In the genomic region with DNA sequence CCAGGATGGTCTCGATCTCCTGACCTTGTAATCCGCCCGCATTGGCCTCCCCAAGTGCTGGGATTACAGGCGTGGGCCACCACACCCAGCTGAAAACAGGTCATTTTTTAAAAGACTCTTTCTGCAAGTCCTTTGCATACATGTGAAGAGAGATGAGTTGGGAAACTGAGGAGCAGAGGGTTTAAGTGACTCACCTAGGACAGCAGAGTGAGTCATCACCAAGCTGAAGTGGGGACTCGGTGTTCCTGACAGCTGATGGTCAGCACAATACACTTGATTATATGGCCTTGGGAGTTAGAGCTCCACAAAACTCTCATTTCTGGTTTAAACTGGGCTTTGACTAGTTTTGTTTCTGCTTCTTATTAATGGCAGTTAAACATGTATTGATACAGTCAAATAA, we compare ENCODE assay signal across 13 cellular contexts. TPM values are rescaled to one million over a fixed set of nuclear protein-coding genes. Genes with fewer than 3 reads are reported as not detected.
DNase-seq lines count a peak whose midpoint lies in the region; ATAC-seq, FAIRE-seq and TF ChIP-seq lines count a peak whose summit lies in the region.
"Had no signal": no experiment of that assay in that cellular context is flagged by ENCODE, and none has a peak within 500 bp of the region (broad histone marks: within the 10 kb centered on the region; RNA-seq: fewer than 3 reads in every experiment).

No MANE protein-coding gene starts in this region.

- no peak for TF ChIP-seq EP300 in A549 (IDR thresholded peaks at IDR 0.05)

- peak overlapping the region; percentile 70 for H3K27ac Mint-ChIP-seq in chondrocyte (ENCODE audit: unreplicated experiment)
- H3K27ac Mint-ChIP-seq: activated naive CD8-positive, alpha-beta T cell treated with anti-CD3 and anti-CD28 coated beads, Interleukin-2, amount 10 ng/mL, durations not matched to agents 7 days and 5 days had no signal

- H2BK120ac ChIP-seq in mesendoderm (ENCODE audit: low read depth, low read length), result no peak overlapping the region

- H3K27me3 Mint-ChIP-seq in chondrocyte (ENCODE audit: low read depth), result no peaks in the 10 kb centered on the region
- H3K27me3 Mint-ChIP-seq in activated T-cell treated with anti-CD3 and anti-CD28 coated beads, Interleukin-2, amount 50 U/mL, for 4 hours (ENCODE audit: low read depth), result no peaks in the 10 kb centered on the region
- H3K27me3 Mint-ChIP-seq: activated naive CD8-positive, alpha-beta T cell treated with anti-CD3 and anti-CD28 coated beads, Interleukin-2, amount 10 ng/mL, durations not matched to agents 7 days and 5 days had no signal

- no peak for TF ChIP-seq RAD21 in A549 (conservative IDR thresholded peaks at IDR 0.05 in 1 of 2, IDR thresholded peaks at IDR 0.05 in 1 of 2)

- no peak overlapping the region for H3K4me3 ChIP-seq in A549
- no peak overlapping the region for H3K4me3 ChIP-seq in mesendoderm (ENCODE audit: low read length)
- H3K4me3 ChIP-seq: testis had no signal

- H3K4me2 ChIP-seq in A549 (no peak overlapping the region), mesendoderm (ENCODE audit: low read length) (no peak overlapping the region)

- H3K36me3 ChIP-seq in mesendoderm (ENCODE audit: control insufficient read depth, insufficient read depth, low read length), result no peaks in the 10 kb centered on the region

- H4K5ac ChIP-seq in mesendoderm (ENCODE audit: low read length), result no peak overlapping the region

- H2BK15ac ChIP-seq in mesendoderm (replicated peaks; ENCODE audit: low read depth), result no peak overlapping the region

- peaks cover 30% of the 10 kb centered on the region for H3K4me1 Mint-ChIP-seq in chondrocyte (ENCODE audit: low read depth)
- peaks cover 9% of the 10 kb centered on the region for H3K4me1 Mint-ChIP-seq in activated T-cell treated with anti-CD3 and anti-CD28 coated beads, Interleukin-2, amount 50 U/mL, for 4 hours (ENCODE audit: low read depth)
- H3K4me1 Mint-ChIP-seq: activated naive CD8-positive, alpha-beta T cell treated with anti-CD3 and anti-CD28 coated beads, Interleukin-2, amount 10 ng/mL, durations not matched to agents 7 days and 5 days had no signal

- H3K23ac ChIP-seq in mesendoderm (ENCODE audit: low read length), result no peak overlapping the region

- no peak overlapping the region for H3K9ac ChIP-seq in mesendoderm (ENCODE audit: low read length)

- no peak overlapping the region for H3K18ac ChIP-seq in mesendoderm (ENCODE audit: low read length)

- H3K4me1 ChIP-seq in A549 (peaks cover 16% of the 10 kb centered on the region; the same call in 2 of the 3 replicates), mesendoderm (ENCODE audit: control insufficient read depth, low read depth, low read length) (peaks cover 2% of the 10 kb centered on the region)

- TF ChIP-seq POLR2A in A549 (IDR thresholded peaks at IDR 0.05; ENCODE audit: low read length), result no peak

- WGBS in A549 (ENCODE audit: missing lambda C conversion rate), result 77% methylated on average over 5 of the region's 5 CpGs
- WGBS in mesendoderm (ENCODE audit: extremely low coverage, insufficient coverage, low lambda C conversion rate), result no CpG with 5 or more reads among the region's 5 CpGs

- no peaks in the 10 kb centered on the region for H3K79me1 ChIP-seq in mesendoderm (ENCODE audit: low read length)

- POLR2A ChIA-PET in A549 (lab: Yijun Ruan, JAX), result no interaction called here

- no peak overlapping the region for H4K8ac ChIP-seq in mesendoderm (ENCODE audit: low read depth, low read length)

- no peaks in the 10 kb centered on the region for H3K36me3 Mint-ChIP-seq in chondrocyte (ENCODE audit: low read depth)
- no peaks in the 10 kb centered on the region for H3K36me3 Mint-ChIP-seq in activated T-cell treated with anti-CD3 and anti-CD28 coated beads, Interleukin-2, amount 50 U/mL, for 4 hours (ENCODE audit: insufficient read depth)
- H3K36me3 Mint-ChIP-seq: activated naive CD8-positive, alpha-beta T cell treated with anti-CD3 and anti-CD28 coated beads, Interleukin-2, amount 10 ng/mL, durations not matched to agents 7 days and 5 days had no signal

- no peaks in the 10 kb centered on the region for H3K79me2 ChIP-seq in mesendoderm (ENCODE audit: control insufficient read depth, insufficient read depth, low read length)

- no peak overlapping the region for H3K4me3 Mint-ChIP-seq in chondrocyte (ENCODE audit: unreplicated experiment)
- no peak overlapping the region for H3K4me3 Mint-ChIP-seq in activated T-cell treated with anti-CD3 and anti-CD28 coated beads, Interleukin-2, amount 50 U/mL, for 4 hours
- H3K4me3 Mint-ChIP-seq: activated naive CD8-positive, alpha-beta T cell treated with anti-CD3 and anti-CD28 coated beads, Interleukin-2, amount 10 ng/mL, durations not matched to agents 7 days and 5 days had no signal

- no peak overlapping the region for H3K4ac ChIP-seq in mesendoderm (ENCODE audit: low read depth, low read length)

- H3K9me3 Mint-ChIP-seq in chondrocyte (ENCODE audit: low read depth), result no peaks in the 10 kb centered on the region
- H3K9me3 Mint-ChIP-seq in activated T-cell treated with anti-CD3 and anti-CD28 coated beads, Interleukin-2, amount 50 U/mL, for 4 hours, result no peaks in the 10 kb centered on the region
- H3K9me3 Mint-ChIP-seq: activated naive CD8-positive, alpha-beta T cell treated with anti-CD3 and anti-CD28 coated beads, Interleukin-2, amount 10 ng/mL, durations not matched to agents 7 days and 5 days had no signal

- H3K27ac ChIP-seq in A549, result no peak overlapping the region
- H3K27ac ChIP-seq in mesendoderm (ENCODE audit: low read depth, low read length), result no peak overlapping the region
- H3K27ac ChIP-seq: testis had no signal

- no peak for ATAC-seq in A549
- no peak for ATAC-seq in activated T-cell treated with anti-CD3 and anti-CD28 coated beads, Interleukin-2, amount 50 U/mL, for 4 hours
- no peak for ATAC-seq in GM21360 (IDR thresholded peaks at IDR 0.05; ENCODE audit: unreplicated experiment)

- no peaks in the 10 kb centered on the region for H3K9me3 ChIP-seq in A549
- H3K9me3 ChIP-seq: testis had no signal

- no peak for DNase-seq in A549 (ENCODE audit: low read depth in 1 of 2, low spot score in 1 of 2)
- peak; percentile 69 for DNase-seq in M059J (ENCODE audit: low read depth)
- no peak for DNase-seq in chondrocyte (ENCODE audit: low spot score)
- DNase-seq in mesendoderm, result peak; percentile 26
- no peak for DNase-seq in superior temporal gyrus (ENCODE audit: extremely low spot score)
- DNase-seq in mesenteric fat pad (ENCODE audit: low spot score), result no peak
- no peak for DNase-seq in activated T-cell treated with anti-CD3 and anti-CD28 coated beads, Interleukin-2, amount 50 U/mL, for 4 hours
- DNase-seq: activated naive CD8-positive, alpha-beta T cell treated with anti-CD3 and anti-CD28 coated beads, Interleukin-2, amount 10 ng/mL, durations not matched to agents 7 days and 5 days; effector CD8-positive, alpha-beta T cell; Karpas-422; midbrain; testis had no signal

- H2AK5ac ChIP-seq in mesendoderm (ENCODE audit: low read length), result no peak overlapping the region

- no peak overlapping the region for H3K56ac ChIP-seq in mesendoderm (ENCODE audit: low read length)

- no peak for FAIRE-seq in A549 (lab: Jason Lieb, UNC)

- CTCF ChIA-PET in A549 (lab: Yijun Ruan, JAX), result interaction anchor here (1.1 to 1.2 kb wide), 3 partner anchors 12 to 50 kb away, joined by 3 read pairs; no protein-coding TSS in a partner anchor

- no peak overlapping the region for H2BK5ac ChIP-seq in mesendoderm (ENCODE audit: low read length)

- H3K27me3 ChIP-seq in mesendoderm (ENCODE audit: insufficient read depth, low read length, poor library complexity), result no peaks in the 10 kb centered on the region
- H3K27me3 ChIP-seq: testis had no signal

- TF ChIP-seq CTCF in A549 (IDR thresholded peaks at IDR 0.05) (no peak), chondrocyte (IDR thresholded peaks at IDR 0.05) (no peak)

TF ChIP-seq in A549, 52 proteins besides CTCF, POLR2A, EP300 and RAD21:
- no peak for TF ChIP-seq FOSL2 (IDR thresholded peaks at IDR 0.05)
- peak; percentile 62 for TF ChIP-seq FOSL2 (CRISPR knock-in tag; IDR thresholded peaks at IDR 0.05)
- TF ChIP-seq CEBPB (IDR thresholded peaks at IDR 0.05), result no peak

RNA-seq across cellular contexts. Expression of gene SSBP2, which starts 38.1 kb away (rescaled TPM):
- polyA plus RNA-seq in A549 (2011; rRNA removed) (14.2 and 17.0 TPM in 2 replicates), A549 (2017; fragmentation: RNase III; extraction: RNeasy Plus Mini Kit Qiagen cat#74134 plus additional on column Dnase treatment) (4.5 to 5.5 TPM (median 4.9 TPM) in 3 replicates)
- polyA plus RNA-seq in A549 (2012; cell fraction: cytosol; rRNA removed), result 8.3 and 10.0 TPM in 2 replicates
- 3.9 and 7.2 TPM in 2 replicates for polyA plus RNA-seq in A549 (2012; cell fraction: nucleus; rRNA removed)
- polyA minus RNA-seq in A549 (2011; rRNA and poly(A)+ RNA removed), result 10.0 and 13.4 TPM in 2 replicates
- total RNA-seq in M059J (2014; rRNA removed; shearing (Covaris generic)), result 32.3 and 34.2 TPM in 2 replicates
- total RNA-seq in chondrocyte (47.9 to 61.4 TPM (median 52.0 TPM) in 3 replicates), mesenteric fat pad (29.0 TPM)
- polyA plus RNA-seq in mesendoderm (2013, experiment 1 of 2), result 8.0 TPM
- polyA plus RNA-seq in mesendoderm (2013, experiment 2 of 2), result 8.2 TPM
- 1 to 10 TPM; 3.5 to 5.0 (median 3.5) TPM for total RNA-seq in activated T-cell treated with anti-CD3 and anti-CD28 coated beads, Interleukin-2, amount 50 U/mL, for 4 hours

Comparison
In these comparisons a context has a peak if more than half of its experiments do, and no peak if none do; other contexts are left out.
1. DNase-seq: peak in M059J (single experiment) and mesendoderm (single experiment); none in A549 (0 of 2), chondrocyte (single experiment), superior temporal gyrus (single experiment), mesenteric fat pad (single experiment) and activated T-cell treated with anti-CD3 and anti-CD28 coated beads, Interleukin-2, amount 50 U/mL, for 4 hours (single experiment).